Comparison of ENCODE assay signal across 19 cellular contexts in genomic region chr1:219476116-219476515, GRCh38.
DNase-seq lines count a peak whose midpoint lies in the region; ATAC-seq and TF ChIP-seq lines count a peak whose summit lies in the region.
"Had no signal": no experiment of that assay in that cellular context is flagged by ENCODE, and none has a peak within 500 bp of the region (broad histone marks: within the 10 kb centered on the region; RNA-seq: fewer than 3 reads in every experiment).

No MANE protein-coding gene starts in this region.

- peak overlapping the region; percentile 34; the same call in 1 of the 2 replicates for H3K27ac ChIP-seq in MM.1S (ENCODE audit: low read length)
- H3K27ac ChIP-seq: breast epithelium, heart right ventricle, left ventricle myocardium inferior, right lobe of liver had no signal

- H3K9me3 ChIP-seq in MM.1S (replicated peaks; ENCODE audit: insufficient read depth, low read length): no peaks in the 10 kb centered on the region
- H3K9me3 ChIP-seq: breast epithelium, heart right ventricle, left ventricle myocardium inferior, right lobe of liver had no signal

- H3K4me3 Mint-ChIP-seq in stimulated activated effector memory CD8-positive, alpha-beta T cell treated with anti-CD3 and anti-CD28 coated beads, Interleukin-12 subunit alpha, Interleukin-12 subunit beta, amount 100 ng/mL, for 72 hours: no peak overlapping the region
- H3K4me3 Mint-ChIP-seq: activated CD4-positive, alpha-beta T cell treated with anti-CD3 and anti-CD28 coated beads for 36 hours; natural killer cell had no signal

- no peak for TF ChIP-seq CTCF in MM.1S (IDR thresholded peaks at IDR 0.05; ENCODE audit: low read length)

- no peaks in the 10 kb centered on the region for H3K79me2 ChIP-seq in MM.1S (ENCODE audit: low read length)

- peaks cover 13% of the 10 kb centered on the region for H3F3A ChIP-seq in MM.1S (ENCODE audit: insufficient read depth, low read length)

- no peaks in the 10 kb centered on the region for H3K36me3 Mint-ChIP-seq in stimulated activated effector memory CD8-positive, alpha-beta T cell treated with anti-CD3 and anti-CD28 coated beads, Interleukin-12 subunit alpha, Interleukin-12 subunit beta, amount 100 ng/mL, for 72 hours
- H3K36me3 Mint-ChIP-seq: natural killer cell had no signal

- H3K4me1 Mint-ChIP-seq in stimulated activated effector memory CD8-positive, alpha-beta T cell treated with anti-CD3 and anti-CD28 coated beads, Interleukin-12 subunit alpha, Interleukin-12 subunit beta, amount 100 ng/mL, for 72 hours: no peaks in the 10 kb centered on the region
- H3K4me1 Mint-ChIP-seq: activated CD4-positive, alpha-beta T cell treated with anti-CD3 and anti-CD28 coated beads for 36 hours; natural killer cell had no signal

- no peak overlapping the region for H3K4me3 ChIP-seq in MM.1S (ENCODE audit: low read length)
- H3K4me3 ChIP-seq: breast epithelium, heart right ventricle, left ventricle myocardium inferior, right lobe of liver had no signal

- DNase-seq in MM.1S (peak; percentile 60), amniotic stem cell (lab: John Stamatoyannopoulos, UW) (no peak), cardiac septum (ENCODE audit: low spot score) (no peak)
- DNase-seq in stimulated activated effector memory CD8-positive, alpha-beta T cell treated with anti-CD3 and anti-CD28 coated beads, Interleukin-12 subunit alpha, Interleukin-12 subunit beta, amount 100 ng/mL, for 72 hours (ENCODE audit: low spot score in 2 of 2): no peak
- DNase-seq in activated CD4-positive, alpha-beta T cell treated with anti-CD3 and anti-CD28 coated beads for 4 hours: no peak
- DNase-seq: activated CD4-positive, alpha-beta T cell treated with anti-CD3 and anti-CD28 coated beads for 36 hours; HCEC 1CT; heart right ventricle; KG1; left ventricle myocardium inferior; natural killer cell; NCI-H2029; right lobe of liver; substantia nigra; SW 1271 had no signal

- H3K4me2 ChIP-seq in MM.1S (ENCODE audit: low read depth, low read length): peak overlapping the region; percentile 22

- ATAC-seq in GM18909 (IDR thresholded peaks at IDR 0.05; ENCODE audit: poor library complexity, unreplicated experiment) (peak; percentile 89), GM21529 (IDR thresholded peaks at IDR 0.05; ENCODE audit: unreplicated experiment) (peak; percentile 77), HG03060 (IDR thresholded peaks at IDR 0.05; ENCODE audit: low read depth, unreplicated experiment) (peak; percentile 51)
- no peak for ATAC-seq in stimulated activated effector memory CD8-positive, alpha-beta T cell treated with anti-CD3 and anti-CD28 coated beads, Interleukin-12 subunit alpha, Interleukin-12 subunit beta, amount 100 ng/mL, for 72 hours
- ATAC-seq: activated CD4-positive, alpha-beta T cell treated with anti-CD3 and anti-CD28 coated beads for 36 hours; heart right ventricle; natural killer cell; right lobe of liver had no signal

- no peak overlapping the region for H3K27ac Mint-ChIP-seq in stimulated activated effector memory CD8-positive, alpha-beta T cell treated with anti-CD3 and anti-CD28 coated beads, Interleukin-12 subunit alpha, Interleukin-12 subunit beta, amount 100 ng/mL, for 72 hours
- H3K27ac Mint-ChIP-seq: activated CD4-positive, alpha-beta T cell treated with anti-CD3 and anti-CD28 coated beads for 36 hours; natural killer cell had no signal

- H3K4me1 ChIP-seq in MM.1S (ENCODE audit: low read length): peaks cover 32% of the 10 kb centered on the region
- H3K4me1 ChIP-seq: breast epithelium, heart right ventricle, left ventricle myocardium inferior, right lobe of liver had no signal

- intact Hi-C loops in cardiac septum (cut with DNase I): no loop called here

- H3K27me3 ChIP-seq in MM.1S (replicated peaks; ENCODE audit: insufficient read depth, low read length): no peaks in the 10 kb centered on the region
- H3K27me3 ChIP-seq: breast epithelium, right lobe of liver had no signal

- H3K9me3 Mint-ChIP-seq in stimulated activated effector memory CD8-positive, alpha-beta T cell treated with anti-CD3 and anti-CD28 coated beads, Interleukin-12 subunit alpha, Interleukin-12 subunit beta, amount 100 ng/mL, for 72 hours: peaks cover 3% of the 10 kb centered on the region

- H2AFZ ChIP-seq in MM.1S (ENCODE audit: low read length): no peak overlapping the region

- no peaks in the 10 kb centered on the region for H4K20me1 ChIP-seq in MM.1S (ENCODE audit: insufficient read depth, low read length)

- no peaks in the 10 kb centered on the region for H3K36me3 ChIP-seq in MM.1S (replicated peaks; ENCODE audit: insufficient read depth, low read length)
- H3K36me3 ChIP-seq: breast epithelium, heart right ventricle, left ventricle myocardium inferior, right lobe of liver had no signal

- H3K9ac ChIP-seq in MM.1S (ENCODE audit: low read length): no peak overlapping the region

- H3K9me2 ChIP-seq in MM.1S (replicated peaks; ENCODE audit: insufficient read depth, low read length): no peaks in the 10 kb centered on the region
